ENCODE assay signal across 23 cellular contexts in genomic region chr10:123562811-123563580, GRCh38.
DNase-seq lines count a peak whose midpoint lies in the region; ATAC-seq and TF ChIP-seq lines count a peak whose summit lies in the region.
"Had no signal": no experiment of that assay in that cellular context is flagged by ENCODE, and none has a peak within 500 bp of the region (broad histone marks: within the 10 kb centered on the region; RNA-seq: fewer than 3 reads in every experiment).

No MANE protein-coding gene starts in this region.

- intact Hi-C loops in activated CD4-positive, alpha-beta memory T cell treated with anti-CD3 and anti-CD28 coated beads for 36 hours (cut with micrococcal nuclease), result no loop called here
- intact Hi-C loops in colonic mucosa (cut with DNase I) (no loop called here), stomach (cut with DNase I; ENCODE audit: low total_unique reads) (loop anchor here (10.0 kb wide), 2 partner anchors 518 to 1268 kb away; no protein-coding TSS in a partner anchor)

- H3K9me3 ChIP-seq in colonic mucosa, result no peaks in the 10 kb centered on the region
- H3K9me3 ChIP-seq in stomach, result no peaks in the 10 kb centered on the region
- H3K9me3 ChIP-seq: BE2C, Caco-2 had no signal

- H3K27me3 ChIP-seq in colonic mucosa (no peaks in the 10 kb centered on the region), stomach (peaks cover 0 to 53% (median 0%) of the 10 kb centered on the region in 3 donors)

- peaks cover 2% of the 10 kb centered on the region for H3K27me3 Mint-ChIP-seq in activated CD4-positive, alpha-beta memory T cell treated with anti-CD3 and anti-CD28 coated beads, Interleukin-2, amount 10 ng/mL, durations not matched to agents 7 days and 5 days
- peaks cover 14% of the 10 kb centered on the region for H3K27me3 Mint-ChIP-seq in activated CD4-positive, alpha-beta memory T cell treated with anti-CD3 and anti-CD28 coated beads for 36 hours
- peaks cover 27 to 38% of the 10 kb centered on the region in 2 donors for H3K27me3 Mint-ChIP-seq in T-cell

- H3K4me3 Mint-ChIP-seq in activated CD4-positive, alpha-beta memory T cell treated with anti-CD3 and anti-CD28 coated beads, Interleukin-2, amount 10 ng/mL, durations not matched to agents 7 days and 5 days, result no peak overlapping the region
- H3K4me3 Mint-ChIP-seq in activated CD4-positive, alpha-beta memory T cell treated with anti-CD3 and anti-CD28 coated beads for 36 hours, result no peak overlapping the region
- H3K4me3 Mint-ChIP-seq in T-cell, result no peak overlapping the region
- H3K4me3 Mint-ChIP-seq: CD4-positive, alpha-beta T cell; GM23338 had no signal

- no peaks in the 10 kb centered on the region for H3K36me3 Mint-ChIP-seq in activated CD4-positive, alpha-beta memory T cell treated with anti-CD3 and anti-CD28 coated beads, Interleukin-2, amount 10 ng/mL, durations not matched to agents 7 days and 5 days (ENCODE audit: low read depth)
- no peaks in the 10 kb centered on the region for H3K36me3 Mint-ChIP-seq in activated CD4-positive, alpha-beta memory T cell treated with anti-CD3 and anti-CD28 coated beads for 36 hours
- H3K36me3 Mint-ChIP-seq in T-cell, result no peaks in the 10 kb centered on the region

- no peak for TF ChIP-seq EP300 in stomach (IDR thresholded peaks at IDR 0.05)

- no peaks in the 10 kb centered on the region for H3K4me1 Mint-ChIP-seq in activated CD4-positive, alpha-beta memory T cell treated with anti-CD3 and anti-CD28 coated beads, Interleukin-2, amount 10 ng/mL, durations not matched to agents 7 days and 5 days
- H3K4me1 Mint-ChIP-seq in activated CD4-positive, alpha-beta memory T cell treated with anti-CD3 and anti-CD28 coated beads for 36 hours (ENCODE audit: low read depth), result no peaks in the 10 kb centered on the region
- no peaks in the 10 kb centered on the region for H3K4me1 Mint-ChIP-seq in T-cell

- ATAC-seq in HG02623 (IDR thresholded peaks at IDR 0.05; ENCODE audit: unreplicated experiment), result no peak
- ATAC-seq in T-cell (replicated peaks in 1 of 4), result no peak
- ATAC-seq: GM23338 had no signal

- H3K4me3 ChIP-seq in colonic mucosa (no peak overlapping the region), stomach (no peak overlapping the region)
- H3K4me3 ChIP-seq: GM23338, PC-9 had no signal

- CTCF ChIA-PET in activated CD4-positive, alpha-beta memory T cell treated with anti-CD3 and anti-CD28 coated beads, Interleukin-2, amount 10 ng/mL, durations not matched to agents 7 days and 5 days (lab: Charles Lee), result interaction anchor here (1.2 kb wide), 1 partner anchor 19 kb away, joined by 3 read pairs; no protein-coding TSS in a partner anchor
- CTCF ChIA-PET in activated CD4-positive, alpha-beta memory T cell treated with anti-CD3 and anti-CD28 coated beads for 36 hours (lab: Charles Lee), result interaction anchor here (0.8 to 1.0 kb wide), 3 partner anchors 422 to 520 kb away, joined by 3 to 4 read pairs (median 3); no protein-coding TSS in a partner anchor
- CTCF ChIA-PET in T-cell (lab: Charles Lee), result no interaction called here

- POLR2A ChIA-PET in activated CD4-positive, alpha-beta memory T cell treated with anti-CD3 and anti-CD28 coated beads, Interleukin-2, amount 10 ng/mL, durations not matched to agents 7 days and 5 days (lab: Charles Lee), result no interaction called here
- POLR2A ChIA-PET in activated CD4-positive, alpha-beta memory T cell treated with anti-CD3 and anti-CD28 coated beads for 36 hours (lab: Charles Lee), result no interaction called here
- POLR2A ChIA-PET in T-cell (lab: Charles Lee), result no interaction called here

- H3K9ac ChIP-seq in colonic mucosa (ENCODE audit: low read depth in 2 of 2, low read length in 2 of 2), result no peak overlapping the region

- no peaks in the 10 kb centered on the region for H3K36me3 ChIP-seq in colonic mucosa
- H3K36me3 ChIP-seq in stomach, result no peaks in the 10 kb centered on the region
- H3K36me3 ChIP-seq: BE2C had no signal

- no peaks in the 10 kb centered on the region for H3K9me3 Mint-ChIP-seq in activated CD4-positive, alpha-beta memory T cell treated with anti-CD3 and anti-CD28 coated beads, Interleukin-2, amount 10 ng/mL, durations not matched to agents 7 days and 5 days
- H3K9me3 Mint-ChIP-seq in activated CD4-positive, alpha-beta memory T cell treated with anti-CD3 and anti-CD28 coated beads for 36 hours, result no peaks in the 10 kb centered on the region
- H3K9me3 Mint-ChIP-seq in T-cell, result no peaks in the 10 kb centered on the region
- H3K9me3 Mint-ChIP-seq: CD4-positive, alpha-beta T cell; GM23338 had no signal

- no peak overlapping the region for H3K27ac ChIP-seq in colonic mucosa
- H3K27ac ChIP-seq in stomach, result no peak overlapping the region
- H3K27ac ChIP-seq: 22Rv1, PC-9, RWPE1 had no signal

- TF ChIP-seq CTCF in colonic mucosa (IDR thresholded peaks at IDR 0.05) (no peak), stomach (IDR thresholded peaks at IDR 0.05) (no peak)

- peak; percentile 5 for DNase-seq in activated CD4-positive, alpha-beta memory T cell treated with anti-CD3 and anti-CD28 coated beads, Interleukin-2, amount 10 ng/mL, durations not matched to agents 7 days and 5 days
- no peak for DNase-seq in activated CD4-positive, alpha-beta memory T cell treated with anti-CD3 and anti-CD28 coated beads for 36 hours
- DNase-seq in colonic mucosa (peak; percentile 8), mesenteric fat pad (ENCODE audit: low spot score) (peak; percentile 51), ureter (ENCODE audit: low spot score) (peak; percentile 37), stomach (no peak), T-cell (no peak)
- DNase-seq: BE2C; Caco-2; CD4-positive, alpha-beta T cell; DMS153; GDM1; NCI-H1417; NCI-H187 treated with DMSO at 0.1 percent for 48 hours; NCI-H2227 treated with DMSO at 0.1 percent for 48 hours; NCI-H510A treated with DMSO at 0.1 percent for 48 hours; NCI-H82; PC-9; SIG-M5 had no signal

- H3K4me1 ChIP-seq in colonic mucosa, result no peaks in the 10 kb centered on the region
- peaks cover 0 to 5% (median 0%) of the 10 kb centered on the region in 4 donors for H3K4me1 ChIP-seq in stomach
- H3K4me1 ChIP-seq: BE2C, Caco-2 had no signal

- WGBS in stomach, 5 donors, result 61 to 75% (median 64%) methylated on average over 8 of the region's 8 CpGs

- no peak overlapping the region for H3K27ac Mint-ChIP-seq in activated CD4-positive, alpha-beta memory T cell treated with anti-CD3 and anti-CD28 coated beads, Interleukin-2, amount 10 ng/mL, durations not matched to agents 7 days and 5 days
- H3K27ac Mint-ChIP-seq in activated CD4-positive, alpha-beta memory T cell treated with anti-CD3 and anti-CD28 coated beads for 36 hours, result no peak overlapping the region
- no peak overlapping the region for H3K27ac Mint-ChIP-seq in T-cell
- H3K27ac Mint-ChIP-seq: CD4-positive, alpha-beta T cell; GM23338 had no signal

- no peak for TF ChIP-seq POLR2A in stomach (IDR thresholded peaks at IDR 0.05)

Comparison
In these comparisons a context has a peak if more than half of its experiments do, and no peak if none do; other contexts are left out.
1. DNase-seq: peak in activated CD4-positive, alpha-beta memory T cell treated with anti-CD3 and anti-CD28 coated beads, Interleukin-2, amount 10 ng/mL, durations not matched to agents 7 days and 5 days (single experiment), colonic mucosa (single experiment), mesenteric fat pad (single experiment) and ureter (single experiment); none in activated CD4-positive, alpha-beta memory T cell treated with anti-CD3 and anti-CD28 coated beads for 36 hours (single experiment), stomach (single experiment) and T-cell (0 of 34).
2. CTCF ChIA-PET loops: an anchor here in activated CD4-positive, alpha-beta memory T cell treated with anti-CD3 and anti-CD28 coated beads, Interleukin-2, amount 10 ng/mL, durations not matched to agents 7 days and 5 days (1.2 kb wide) and activated CD4-positive, alpha-beta memory T cell treated with anti-CD3 and anti-CD28 coated beads for 36 hours (0.8 to 1.0 kb wide); none called in T-cell.